In genomic region chr12:52342781-52343490, GRCh38 we compare ENCODE assay signal across 20 cellular contexts. TPM values are rescaled to one million over a fixed set of nuclear protein-coding genes. Genes with fewer than 3 reads are reported as not detected.
"Had no signal": no experiment of that assay in that cellular context is flagged by ENCODE, and none has a peak within 500 bp of the region (broad histone marks: within the 10 kb centered on the region; RNA-seq: fewer than 3 reads in every experiment).

No MANE protein-coding gene starts in this region.

- H3K4me3 ChIP-seq: colonic mucosa, esophagus squamous epithelium, right atrium auricular region, sigmoid colon, skin epidermis, vagina had no signal

- H3K9me3 ChIP-seq: colonic mucosa, esophagus squamous epithelium, sigmoid colon, vagina had no signal

- H3K27me3 ChIP-seq: colonic mucosa, right atrium auricular region, sigmoid colon, vagina had no signal

- DNase-seq: colonic mucosa; dermis blood vessel endothelial cell; esophagus squamous epithelium; foreskin fibroblast; kidney; left colon; sigmoid colon; stimulated activated CD4-positive, alpha-beta T cell treated with anti-CD3 and anti-CD28 coated beads, Interleukin-12 subunit alpha, Interleukin-12 subunit beta, amount 100 ng/mL, for 4 hours; stimulated activated naive CD4-positive, alpha-beta T cell had no signal

- ATAC-seq: left colon had no signal

- H3K36me3 ChIP-seq: colonic mucosa, esophagus squamous epithelium, right atrium auricular region, sigmoid colon, vagina had no signal

- H3K27ac ChIP-seq: colonic mucosa, esophagus squamous epithelium, right atrium auricular region, sigmoid colon, skin epidermis, vagina had no signal

- H3K4me1 ChIP-seq: colonic mucosa, right atrium auricular region, sigmoid colon, vagina had no signal

RNA-seq across cellular contexts. Expression of gene KRT83, which starts 21.7 kb away (rescaled TPM):
- total RNA-seq: cerebellum, colonic mucosa, dermis blood vessel endothelial cell, epithelial cell of proximal tubule, esophagus squamous epithelium, kidney, left colon, liver, mesothelial cell of epicardium, mucosa of gallbladder, myocyte, osteocyte, posterior vena cava, right atrium auricular region, sigmoid colon, vagina had no signal
- polyA plus RNA-seq: liver, sigmoid colon had no signal

RNA-seq across cellular contexts. Expression of gene KRT85, which starts 24.3 kb away (rescaled TPM):
- total RNA-seq: cerebellum, colonic mucosa, dermis blood vessel endothelial cell, epithelial cell of proximal tubule, esophagus squamous epithelium, kidney, left colon, liver, mesothelial cell of epicardium, mucosa of gallbladder, myocyte, osteocyte, posterior vena cava, right atrium auricular region, sigmoid colon, vagina had no signal
- polyA plus RNA-seq: liver, sigmoid colon had no signal

RNA-seq across cellular contexts. Expression of gene KRT84, which starts 42.5 kb away (rescaled TPM):
- total RNA-seq: cerebellum, colonic mucosa, dermis blood vessel endothelial cell, epithelial cell of proximal tubule, kidney, left colon, liver, mesothelial cell of epicardium, mucosa of gallbladder, myocyte, osteocyte, posterior vena cava, sigmoid colon, vagina had no signal
- polyA plus RNA-seq: liver, sigmoid colon had no signal

RNA-seq across cellular contexts. Expression of gene KRT81, which starts 51.6 kb away (rescaled TPM):
- total RNA-seq: cerebellum, dermis blood vessel endothelial cell, esophagus squamous epithelium, kidney, left colon, liver, posterior vena cava, right atrium auricular region, vagina had no signal
- polyA plus RNA-seq: liver had no signal
